1 cellular context compared by ENCODE assay signal in the genomic region with DNA sequence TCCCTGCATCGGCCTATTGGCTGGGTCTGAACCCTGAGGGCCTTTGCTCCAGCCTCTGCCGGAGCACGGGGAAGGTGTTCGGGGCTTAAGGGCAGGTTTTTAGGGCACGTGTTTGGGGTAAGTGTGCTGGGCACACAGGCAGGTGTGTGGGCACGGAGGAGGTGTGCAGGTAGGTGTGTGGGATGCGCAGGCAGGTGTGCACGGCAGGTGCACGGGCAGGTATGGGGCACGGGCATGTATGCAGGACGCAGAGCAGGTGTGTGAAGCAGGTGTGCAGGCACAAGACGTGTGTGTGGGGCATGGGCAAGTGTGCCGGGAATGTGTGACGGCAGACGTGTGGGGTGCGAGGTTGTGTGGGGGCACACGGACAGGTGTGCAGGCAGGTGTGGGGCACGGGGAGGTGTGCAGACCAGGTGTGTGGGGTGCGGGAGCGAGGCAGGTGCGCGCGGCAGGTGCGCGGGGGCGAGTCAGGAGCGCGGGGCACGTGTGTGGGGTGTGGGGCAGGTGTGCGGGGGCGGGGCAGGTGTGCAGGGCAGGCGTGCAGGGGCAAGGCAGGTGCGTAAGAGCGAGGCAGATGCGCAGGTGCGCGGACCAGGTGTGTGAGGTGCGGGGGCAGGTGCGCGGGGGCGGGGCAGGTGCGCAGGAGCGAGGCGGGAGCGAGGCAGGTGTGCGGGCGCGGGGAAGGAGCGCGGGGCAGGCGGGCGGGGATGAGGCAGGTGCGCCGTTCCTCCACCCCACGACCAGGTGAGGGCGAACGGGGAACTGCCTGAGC.
TF ChIP-seq lines count a peak whose summit lies in the region.

No MANE protein-coding gene starts in this region.

TF ChIP-seq in WTC11, 78 proteins besides CTCF, POLR2A, EP300 and RAD21 (continued from another document):
- TF ChIP-seq, protein P1, sequence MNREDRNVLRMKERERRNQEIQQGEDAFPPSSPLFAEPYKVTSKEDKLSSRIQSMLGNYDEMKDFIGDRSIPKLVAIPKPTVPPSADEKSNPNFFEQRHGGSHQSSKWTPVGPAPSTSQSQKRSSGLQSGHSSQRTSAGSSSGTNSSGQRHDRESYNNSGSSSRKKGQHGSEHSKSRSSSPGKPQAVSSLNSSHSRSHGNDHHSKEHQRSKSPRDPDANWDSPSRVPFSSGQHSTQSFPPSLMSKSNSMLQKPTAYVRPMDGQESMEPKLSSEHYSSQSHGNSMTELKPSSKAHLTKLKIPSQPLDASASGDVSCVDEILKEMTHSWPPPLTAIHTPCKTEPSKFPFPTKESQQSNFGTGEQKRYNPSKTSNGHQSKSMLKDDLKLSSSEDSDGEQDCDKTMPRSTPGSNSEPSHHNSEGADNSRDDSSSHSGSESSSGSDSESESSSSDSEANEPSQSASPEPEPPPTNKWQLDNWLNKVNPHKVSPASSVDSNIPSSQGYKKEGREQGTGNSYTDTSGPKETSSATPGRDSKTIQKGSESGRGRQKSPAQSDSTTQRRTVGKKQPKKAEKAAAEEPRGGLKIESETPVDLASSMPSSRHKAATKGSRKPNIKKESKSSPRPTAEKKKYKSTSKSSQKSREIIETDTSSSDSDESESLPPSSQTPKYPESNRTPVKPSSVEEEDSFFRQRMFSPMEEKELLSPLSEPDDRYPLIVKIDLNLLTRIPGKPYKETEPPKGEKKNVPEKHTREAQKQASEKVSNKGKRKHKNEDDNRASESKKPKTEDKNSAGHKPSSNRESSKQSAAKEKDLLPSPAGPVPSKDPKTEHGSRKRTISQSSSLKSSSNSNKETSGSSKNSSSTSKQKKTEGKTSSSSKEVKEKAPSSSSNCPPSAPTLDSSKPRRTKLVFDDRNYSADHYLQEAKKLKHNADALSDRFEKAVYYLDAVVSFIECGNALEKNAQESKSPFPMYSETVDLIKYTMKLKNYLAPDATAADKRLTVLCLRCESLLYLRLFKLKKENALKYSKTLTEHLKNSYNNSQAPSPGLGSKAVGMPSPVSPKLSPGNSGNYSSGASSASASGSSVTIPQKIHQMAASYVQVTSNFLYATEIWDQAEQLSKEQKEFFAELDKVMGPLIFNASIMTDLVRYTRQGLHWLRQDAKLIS (CRISPR knock-in tag; IDR thresholded peaks at IDR 0.05; ENCODE audit: borderline replicate concordance): no peak
- TF ChIP-seq, protein P2, sequence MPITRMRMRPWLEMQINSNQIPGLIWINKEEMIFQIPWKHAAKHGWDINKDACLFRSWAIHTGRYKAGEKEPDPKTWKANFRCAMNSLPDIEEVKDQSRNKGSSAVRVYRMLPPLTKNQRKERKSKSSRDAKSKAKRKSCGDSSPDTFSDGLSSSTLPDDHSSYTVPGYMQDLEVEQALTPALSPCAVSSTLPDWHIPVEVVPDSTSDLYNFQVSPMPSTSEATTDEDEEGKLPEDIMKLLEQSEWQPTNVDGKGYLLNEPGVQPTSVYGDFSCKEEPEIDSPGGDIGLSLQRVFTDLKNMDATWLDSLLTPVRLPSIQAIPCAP (CRISPR knock-in tag; IDR thresholded peaks at IDR 0.05): 0 out of 2 replicates have a peak, but pooled peaks have one; percentile 34
- no peak for TF ChIP-seq ETV6 (CRISPR knock-in tag; IDR thresholded peaks at IDR 0.05)
- TF ChIP-seq FOXJ3 (CRISPR knock-in tag; IDR thresholded peaks at IDR 0.05; ENCODE audit: borderline replicate concordance): no peak
- TF ChIP-seq NFE2L1 (CRISPR knock-in tag; IDR thresholded peaks at IDR 0.05): no peak
- no peak for TF ChIP-seq HMGA2 (CRISPR knock-in tag; IDR thresholded peaks at IDR 0.05)
- TF ChIP-seq ZNF263 (CRISPR knock-in tag; IDR thresholded peaks at IDR 0.05; ENCODE audit: low read depth): no peak
- no peak for TF ChIP-seq KAT7 (CRISPR knock-in tag; IDR thresholded peaks at IDR 0.05; ENCODE audit: borderline replicate concordance)
- TF ChIP-seq, protein P3, sequence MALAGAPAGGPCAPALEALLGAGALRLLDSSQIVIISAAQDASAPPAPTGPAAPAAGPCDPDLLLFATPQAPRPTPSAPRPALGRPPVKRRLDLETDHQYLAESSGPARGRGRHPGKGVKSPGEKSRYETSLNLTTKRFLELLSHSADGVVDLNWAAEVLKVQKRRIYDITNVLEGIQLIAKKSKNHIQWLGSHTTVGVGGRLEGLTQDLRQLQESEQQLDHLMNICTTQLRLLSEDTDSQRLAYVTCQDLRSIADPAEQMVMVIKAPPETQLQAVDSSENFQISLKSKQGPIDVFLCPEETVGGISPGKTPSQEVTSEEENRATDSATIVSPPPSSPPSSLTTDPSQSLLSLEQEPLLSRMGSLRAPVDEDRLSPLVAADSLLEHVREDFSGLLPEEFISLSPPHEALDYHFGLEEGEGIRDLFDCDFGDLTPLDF (CRISPR knock-in tag; IDR thresholded peaks at IDR 0.05): 0 out of 2 replicates have a peak, but pooled peaks have one; percentile 55
- 0 out of 2 replicates have a peak, but pooled peaks have one; percentile 53 for TF ChIP-seq TP53 (CRISPR knock-in tag; IDR thresholded peaks at IDR 0.05)
- TF ChIP-seq EMX1 (CRISPR knock-in tag; IDR thresholded peaks at IDR 0.05): no peak
- TF ChIP-seq, protein P4, sequence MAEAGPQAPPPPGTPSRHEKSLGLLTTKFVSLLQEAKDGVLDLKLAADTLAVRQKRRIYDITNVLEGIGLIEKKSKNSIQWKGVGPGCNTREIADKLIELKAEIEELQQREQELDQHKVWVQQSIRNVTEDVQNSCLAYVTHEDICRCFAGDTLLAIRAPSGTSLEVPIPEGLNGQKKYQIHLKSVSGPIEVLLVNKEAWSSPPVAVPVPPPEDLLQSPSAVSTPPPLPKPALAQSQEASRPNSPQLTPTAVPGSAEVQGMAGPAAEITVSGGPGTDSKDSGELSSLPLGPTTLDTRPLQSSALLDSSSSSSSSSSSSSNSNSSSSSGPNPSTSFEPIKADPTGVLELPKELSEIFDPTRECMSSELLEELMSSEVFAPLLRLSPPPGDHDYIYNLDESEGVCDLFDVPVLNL (CRISPR knock-in tag; IDR thresholded peaks at IDR 0.05; ENCODE audit: borderline replicate concordance, low read depth): no peak
- TF ChIP-seq, protein P5, sequence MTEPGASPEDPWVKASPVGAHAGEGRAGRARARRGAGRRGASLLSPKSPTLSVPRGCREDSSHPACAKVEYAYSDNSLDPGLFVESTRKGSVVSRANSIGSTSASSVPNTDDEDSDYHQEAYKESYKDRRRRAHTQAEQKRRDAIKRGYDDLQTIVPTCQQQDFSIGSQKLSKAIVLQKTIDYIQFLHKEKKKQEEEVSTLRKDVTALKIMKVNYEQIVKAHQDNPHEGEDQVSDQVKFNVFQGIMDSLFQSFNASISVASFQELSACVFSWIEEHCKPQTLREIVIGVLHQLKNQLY (CRISPR knock-in tag; IDR thresholded peaks at IDR 0.05): no peak
- TF ChIP-seq FOXK1 (CRISPR knock-in tag; IDR thresholded peaks at IDR 0.05): no peak
- no peak for TF ChIP-seq GRHL2 (CRISPR knock-in tag; IDR thresholded peaks at IDR 0.05; ENCODE audit: insufficient replicate concordance, severe bottlenecking)
- no peak for TF ChIP-seq SP1 (CRISPR knock-in tag; conservative IDR thresholded peaks at IDR 0.05)
- TF ChIP-seq, protein P6, sequence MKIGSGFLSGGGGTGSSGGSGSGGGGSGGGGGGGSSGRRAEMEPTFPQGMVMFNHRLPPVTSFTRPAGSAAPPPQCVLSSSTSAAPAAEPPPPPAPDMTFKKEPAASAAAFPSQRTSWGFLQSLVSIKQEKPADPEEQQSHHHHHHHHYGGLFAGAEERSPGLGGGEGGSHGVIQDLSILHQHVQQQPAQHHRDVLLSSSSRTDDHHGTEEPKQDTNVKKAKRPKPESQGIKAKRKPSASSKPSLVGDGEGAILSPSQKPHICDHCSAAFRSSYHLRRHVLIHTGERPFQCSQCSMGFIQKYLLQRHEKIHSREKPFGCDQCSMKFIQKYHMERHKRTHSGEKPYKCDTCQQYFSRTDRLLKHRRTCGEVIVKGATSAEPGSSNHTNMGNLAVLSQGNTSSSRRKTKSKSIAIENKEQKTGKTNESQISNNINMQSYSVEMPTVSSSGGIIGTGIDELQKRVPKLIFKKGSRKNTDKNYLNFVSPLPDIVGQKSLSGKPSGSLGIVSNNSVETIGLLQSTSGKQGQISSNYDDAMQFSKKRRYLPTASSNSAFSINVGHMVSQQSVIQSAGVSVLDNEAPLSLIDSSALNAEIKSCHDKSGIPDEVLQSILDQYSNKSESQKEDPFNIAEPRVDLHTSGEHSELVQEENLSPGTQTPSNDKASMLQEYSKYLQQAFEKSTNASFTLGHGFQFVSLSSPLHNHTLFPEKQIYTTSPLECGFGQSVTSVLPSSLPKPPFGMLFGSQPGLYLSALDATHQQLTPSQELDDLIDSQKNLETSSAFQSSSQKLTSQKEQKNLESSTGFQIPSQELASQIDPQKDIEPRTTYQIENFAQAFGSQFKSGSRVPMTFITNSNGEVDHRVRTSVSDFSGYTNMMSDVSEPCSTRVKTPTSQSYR (CRISPR knock-in tag; IDR thresholded peaks at IDR 0.05): 0 out of 2 replicates have a peak, but pooled peaks have one; percentile 15
- TF ChIP-seq CREB1 (CRISPR knock-in tag; IDR thresholded peaks at IDR 0.05): no peak
- TF ChIP-seq, protein P7, sequence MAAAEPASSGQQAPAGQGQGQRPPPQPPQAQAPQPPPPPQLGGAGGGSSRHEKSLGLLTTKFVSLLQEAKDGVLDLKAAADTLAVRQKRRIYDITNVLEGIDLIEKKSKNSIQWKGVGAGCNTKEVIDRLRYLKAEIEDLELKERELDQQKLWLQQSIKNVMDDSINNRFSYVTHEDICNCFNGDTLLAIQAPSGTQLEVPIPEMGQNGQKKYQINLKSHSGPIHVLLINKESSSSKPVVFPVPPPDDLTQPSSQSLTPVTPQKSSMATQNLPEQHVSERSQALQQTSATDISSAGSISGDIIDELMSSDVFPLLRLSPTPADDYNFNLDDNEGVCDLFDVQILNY (CRISPR knock-in tag; IDR thresholded peaks at IDR 0.05): no peak
- 0 out of 2 replicates have a peak, but pooled peaks have one; percentile 35 for TF ChIP-seq ZNF121 (CRISPR knock-in tag; IDR thresholded peaks at IDR 0.05)
- no peak for TF ChIP-seq MYBL2 (CRISPR knock-in tag; IDR thresholded peaks at IDR 0.05)
- no peak for TF ChIP-seq RELA (CRISPR knock-in tag; IDR thresholded peaks at IDR 0.05; ENCODE audit: borderline replicate concordance)
